Comparison of ENCODE assay signal across 8 cellular contexts in genomic region chr17:2053380-2054261, GRCh38. TPM values are rescaled to one million over a fixed set of nuclear protein-coding genes. Genes with fewer than 3 reads are reported as not detected.
DNase-seq lines count a peak whose midpoint lies in the region.

No MANE protein-coding gene starts in this region.

- DNase-seq in ELF-1 (ENCODE audit: low read depth, low spot score) (peak; percentile 82), NCI-H1105 treated with DMSO at 0.1 percent for 48 hours (lab: John Stamatoyannopoulos, UW) (peak; percentile 40), kidney tubule cell (ENCODE audit: low spot score) (peak; percentile 63), H4 (ENCODE audit: low spot score) (no peak), mesenteric fat pad (ENCODE audit: low spot score) (no peak)
- peak; percentile 53 to 76 (median 62) for DNase-seq in activated CD4-positive, CD25-positive, alpha-beta regulatory T cell (lab: John Stamatoyannopoulos, UW)
- DNase-seq in central memory CD4-positive, alpha-beta T cell = peak; percentile 77
- DNase-seq in stimulated activated CD4-positive, alpha-beta T cell treated with anti-CD3 and anti-CD28 coated beads, Interleukin-4, amount 100 ng/mL, for 1 hour = peak; percentile 82

RNA-seq across cellular contexts. Expression of gene HIC1, which starts 1.3 kb away (rescaled TPM):
- 0.08 TPM in 1 of 2 replicates, not detected in the other for total RNA-seq in H4 (2014; rRNA removed; shearing (Covaris generic))
- total RNA-seq in mesenteric fat pad = 34.4 TPM

RNA-seq across cellular contexts. Expression of gene OVCA2, which starts 11.8 kb away (rescaled TPM):
- 40.3 and 49.8 TPM in 2 replicates for total RNA-seq in H4 (2014; rRNA removed; shearing (Covaris generic))
- total RNA-seq in mesenteric fat pad = 23.6 TPM

RNA-seq across cellular contexts. Expression of gene DPH1, which starts 23.7 kb away (rescaled TPM):
- 12.3 and 16.5 TPM in 2 replicates for total RNA-seq in H4 (2014; rRNA removed; shearing (Covaris generic))
- 35.6 TPM for total RNA-seq in mesenteric fat pad

RNA-seq across cellular contexts. Expression of gene RTN4RL1, which starts 28.5 kb away (rescaled TPM):
- total RNA-seq in H4 (2014; rRNA removed; shearing (Covaris generic)) = 0.48 and 1.3 TPM in 2 replicates
- total RNA-seq in mesenteric fat pad = 11.2 TPM

Comparison
In these comparisons a context has a peak if more than half of its experiments do, and no peak if none do; other contexts are left out.
1. DNase-seq: peak in ELF-1 (single experiment), NCI-H1105 treated with DMSO at 0.1 percent for 48 hours (single experiment), activated CD4-positive, CD25-positive, alpha-beta regulatory T cell (4 of 4), central memory CD4-positive, alpha-beta T cell (single experiment), kidney tubule cell (single experiment) and stimulated activated CD4-positive, alpha-beta T cell treated with anti-CD3 and anti-CD28 coated beads, Interleukin-4, amount 100 ng/mL, for 1 hour (single experiment); none in H4 (single experiment) and mesenteric fat pad (single experiment).
2. RNA of gene HIC1, which starts 1.3 kb away (total RNA-seq): 34.4 TPM in mesenteric fat pad (single experiment); 0.08 TPM in H4; every median in the first group is over 10 times any median in the second.